ENCODE assay signal across 8 cellular contexts in genomic region chr10:50625663-50626062, GRCh38. TPM values are rescaled to one million over a fixed set of nuclear protein-coding genes. Genes with fewer than 3 reads are reported as not detected.
DNase-seq lines count a peak whose midpoint lies in the region; ATAC-seq and TF ChIP-seq lines count a peak whose summit lies in the region.

No MANE protein-coding gene starts in this region.

- no peaks in the 10 kb centered on the region for H3K27me3 ChIP-seq in AG04450 (ENCODE audit: control insufficient read depth, insufficient read depth, low read length)
- H3K27me3 ChIP-seq in HL-60 (ENCODE audit: insufficient read depth, poor library complexity, severe bottlenecking) = no peaks in the 10 kb centered on the region
- no peaks in the 10 kb centered on the region for H3K27me3 ChIP-seq in stomach

- no peaks in the 10 kb centered on the region for H3K27me3 Mint-ChIP-seq in activated naive CD8-positive, alpha-beta T cell treated with anti-CD3 and anti-CD28 coated beads, Interleukin-2, amount 10 ng/mL, durations not matched to agents 7 days and 5 days

- CTCF ChIA-PET in AG04450 (lab: Charles Lee) = interaction anchor here (0.6 kb wide), 1 partner anchor 333 kb away, joined by 3 read pairs; no protein-coding TSS in a partner anchor

- H3K27ac ChIP-seq in AG04450 (ENCODE audit: low read depth, low read length) (peak overlapping the region; percentile 99), HL-60 (replicated peaks) (peak overlapping the region; percentile 93), stomach (peak overlapping the region; percentile 98 to 100 (median 99))

- H3K9me3 ChIP-seq in AG04450 (ENCODE audit: control insufficient read depth, insufficient read depth, low read length) (no peaks in the 10 kb centered on the region; the same call in 1 of the 2 replicates), stomach (no peaks in the 10 kb centered on the region)

- intact Hi-C loops in stomach (cut with DNase I; ENCODE audit: low total_unique reads) = no loop called here

- TF ChIP-seq CTCF in AG04450 (IDR thresholded peaks at IDR 0.05; ENCODE audit: low read depth, low read length) = no peak
- TF ChIP-seq CTCF in HL-60 (IDR thresholded peaks at IDR 0.05; ENCODE audit: insufficient read depth, low read length) = no peak
- no peak for TF ChIP-seq CTCF in stomach (IDR thresholded peaks at IDR 0.05)

- H3K27ac Mint-ChIP-seq in activated naive CD8-positive, alpha-beta T cell treated with anti-CD3 and anti-CD28 coated beads, Interleukin-2, amount 10 ng/mL, durations not matched to agents 7 days and 5 days = peak overlapping the region; percentile 93

- H3K4me1 ChIP-seq in stomach = peaks cover 14 to 27% (median 21%) of the 10 kb centered on the region in 4 donors

- WGBS in stomach, 5 donors = 4 to 8% (median 5%) methylated on average over 6 of the region's 6 CpGs

- peaks cover 15% of the 10 kb centered on the region for H3K4me1 Mint-ChIP-seq in activated naive CD8-positive, alpha-beta T cell treated with anti-CD3 and anti-CD28 coated beads, Interleukin-2, amount 10 ng/mL, durations not matched to agents 7 days and 5 days

- peaks cover 0 to 12% (median 7%) of the 10 kb centered on the region in 4 donors for H3K36me3 ChIP-seq in stomach

- no peak for TF ChIP-seq EP300 in stomach (IDR thresholded peaks at IDR 0.05)

- DNase-seq in AG04450 (ENCODE audit: low read depth, low spot score) (no peak), HL-60 (ENCODE audit: low read depth in 1 of 2, low spot score in 1 of 2) (no peak), iPS-NIHi7 (ENCODE audit: extremely low spot score) (peak; percentile 40), stomach (no peak), RPMI8226 (no peak), NCI-H82 treated with DMSO at 0.1 percent for 48 hours (lab: John Stamatoyannopoulos, UW; ENCODE audit: unreplicated experiment) (no peak)
- no peak for DNase-seq in activated naive CD8-positive, alpha-beta T cell treated with anti-CD3 and anti-CD28 coated beads, Interleukin-2, amount 10 ng/mL, durations not matched to agents 7 days and 5 days

- no peak for TF ChIP-seq POLR2A in stomach (IDR thresholded peaks at IDR 0.05)

- H3K9me3 Mint-ChIP-seq in activated naive CD8-positive, alpha-beta T cell treated with anti-CD3 and anti-CD28 coated beads, Interleukin-2, amount 10 ng/mL, durations not matched to agents 7 days and 5 days = no peaks in the 10 kb centered on the region

- no peak for ATAC-seq in activated naive CD8-positive, alpha-beta T cell treated with anti-CD3 and anti-CD28 coated beads, Interleukin-2, amount 10 ng/mL, durations not matched to agents 7 days and 5 days (ENCODE audit: low read depth)
- ATAC-seq in GM18861 (IDR thresholded peaks at IDR 0.05; ENCODE audit: unreplicated experiment) = no peak

- peak overlapping the region; percentile 81 for H3K4me3 ChIP-seq in AG04450 (ENCODE audit: low read depth, low read length)
- H3K4me3 ChIP-seq in HL-60 (replicated peaks; ENCODE audit: insufficient read depth, low read length) = peak overlapping the region; percentile 84
- H3K4me3 ChIP-seq in stomach = peak overlapping the region; percentile 80 to 95 (median 90)

- peak overlapping the region; percentile 89 for H3K4me3 Mint-ChIP-seq in activated naive CD8-positive, alpha-beta T cell treated with anti-CD3 and anti-CD28 coated beads, Interleukin-2, amount 10 ng/mL, durations not matched to agents 7 days and 5 days

- peaks cover 10% of the 10 kb centered on the region for H3K36me3 Mint-ChIP-seq in activated naive CD8-positive, alpha-beta T cell treated with anti-CD3 and anti-CD28 coated beads, Interleukin-2, amount 10 ng/mL, durations not matched to agents 7 days and 5 days

- POLR2A ChIA-PET in AG04450 (lab: Yijun Ruan, JAX) = interaction anchor here (1.1 to 4.5 kb wide), 2 partner anchors 21 to 28 kb away, joined by 5 to 35 read pairs; no protein-coding TSS in a partner anchor
- POLR2A ChIA-PET in activated naive CD8-positive, alpha-beta T cell treated with anti-CD3 and anti-CD28 coated beads, Interleukin-2, amount 10 ng/mL, durations not matched to agents 7 days and 5 days (lab: Charles Lee) = interaction anchor here (1.7 to 2.4 kb wide), 2 partner anchors 11 to 34 kb away, joined by 14 to 26 read pairs; no protein-coding TSS in a partner anchor

RNA-seq across cellular contexts. Expression of gene SGMS1, which starts 1.9 kb away (rescaled TPM):
- polyA plus RNA-seq in AG04450 (2011; rRNA removed) (16.0 and 17.7 TPM in 2 replicates), stomach (1 to 10 TPM; 6.2 to 7.8 (median 7.0) TPM)
- polyA minus RNA-seq in AG04450 (2011; rRNA and poly(A)+ RNA removed) = 23.8 and 25.1 TPM in 2 replicates
- total RNA-seq in activated naive CD8-positive, alpha-beta T cell treated with anti-CD3 and anti-CD28 coated beads, Interleukin-2, amount 10 ng/mL, durations not matched to agents 7 days and 5 days = 10 to 100 TPM; 20.4 to 21.0 TPM
- 100 to 1,000 TPM in 2 of 5 donors, 10 to 100 TPM in 3; 24.6 to 229 (median 75.5) TPM for total RNA-seq in stomach
